Comparison of ENCODE assay signal across 34 cellular contexts in the genomic region with DNA sequence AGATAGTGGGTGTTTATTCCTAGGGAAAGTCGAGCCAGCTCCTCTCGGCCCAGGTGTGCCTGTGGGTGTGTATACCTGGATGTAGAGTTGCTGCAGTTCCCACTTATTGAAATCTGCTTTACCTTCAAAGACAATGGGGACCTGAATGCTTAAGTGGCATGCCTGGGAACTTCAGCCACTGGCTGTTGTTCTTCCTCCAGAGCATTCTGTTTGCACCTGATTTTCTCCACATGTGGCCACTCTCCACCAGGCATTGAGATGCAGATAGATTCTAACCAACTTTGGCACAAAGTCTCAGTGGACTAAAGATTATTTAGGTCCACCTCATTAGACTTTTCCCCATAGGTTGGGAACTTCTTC.
"Had no signal": no experiment of that assay in that cellular context is flagged by ENCODE, and none has a peak within 500 bp of the region (broad histone marks: within the 10 kb centered on the region; RNA-seq: fewer than 3 reads in every experiment).

No MANE protein-coding gene starts in this region.

- H2AFZ ChIP-seq: parathyroid adenoma had no signal

- H3K4me1 ChIP-seq: adrenal gland, body of pancreas, esophagus squamous epithelium, heart right ventricle, parathyroid adenoma, psoas muscle, suprapubic skin had no signal

- H3K9ac ChIP-seq: parathyroid adenoma had no signal

- H3K79me2 ChIP-seq: parathyroid adenoma had no signal

- H3K36me3 Mint-ChIP-seq: activated naive CD8-positive, alpha-beta T cell treated with anti-CD3 and anti-CD28 coated beads for 36 hours; immature natural killer cell; stimulated activated memory B cell treated with anti-CD40 and anti-IgM and Interleukin-4, amounts not matched to agents 10 μg/mL and 1 μg/mL and 100 μg/mL, for 72 hours had no signal

- FAIRE-seq: colon, endometrium, kidney had no signal

- H3K4me2 ChIP-seq: smooth muscle cell had no signal

- ATAC-seq: body of pancreas; heart right ventricle; left colon; psoas muscle; stimulated activated memory B cell treated with anti-CD40 and anti-IgM and Interleukin-4, amounts not matched to agents 10 μg/mL and 1 μg/mL and 100 μg/mL, for 72 hours had no signal

- H3K27ac Mint-ChIP-seq: activated naive CD4-positive, alpha-beta T cell treated with anti-CD3 and anti-CD28 coated beads for 36 hours; activated naive CD8-positive, alpha-beta T cell treated with anti-CD3 and anti-CD28 coated beads for 36 hours; activated T-helper 1 cell treated with anti-CD3 and anti-CD28 coated beads, Interleukin-12 subunit alpha, Interleukin-12 subunit beta, Interleukin-2, Interleukin-4 antibody, amounts not matched to agents 30 ng/mL and 10 ng/mL and 1 ng/mL, durations not matched to agents 14 hours and 24 hours and 36 hours; immature natural killer cell; nephron; stimulated activated memory B cell treated with anti-CD40 and anti-IgM and Interleukin-4, amounts not matched to agents 10 μg/mL and 1 μg/mL and 100 μg/mL, for 72 hours; T-helper 2 cell treated with Interferon-gamma antibody and Interleukin-4, amounts not matched to agents 5 μg/mL and 100 μg/mL, for 36 hours had no signal

- H3K4me1 Mint-ChIP-seq: activated naive CD8-positive, alpha-beta T cell treated with anti-CD3 and anti-CD28 coated beads for 36 hours; immature natural killer cell; nephron had no signal

- H3K27me3 ChIP-seq: adrenal gland, body of pancreas, esophagus squamous epithelium, heart right ventricle, suprapubic skin had no signal

- H3K27ac ChIP-seq: adrenal gland, body of pancreas, epithelial cell of prostate, esophagus squamous epithelium, heart right ventricle, parathyroid adenoma, psoas muscle, suprapubic skin, tibial artery had no signal

- H3K4me3 Mint-ChIP-seq: activated naive CD4-positive, alpha-beta T cell treated with anti-CD3 and anti-CD28 coated beads for 36 hours; activated naive CD8-positive, alpha-beta T cell treated with anti-CD3 and anti-CD28 coated beads for 36 hours; activated T-helper 1 cell treated with anti-CD3 and anti-CD28 coated beads, Interleukin-12 subunit alpha, Interleukin-12 subunit beta, Interleukin-2, Interleukin-4 antibody, amounts not matched to agents 30 ng/mL and 10 ng/mL and 1 ng/mL, durations not matched to agents 14 hours and 24 hours and 36 hours; immature natural killer cell; nephron; stimulated activated memory B cell treated with anti-CD40 and anti-IgM and Interleukin-4, amounts not matched to agents 10 μg/mL and 1 μg/mL and 100 μg/mL, for 72 hours; T-helper 2 cell treated with Interferon-gamma antibody and Interleukin-4, amounts not matched to agents 5 μg/mL and 100 μg/mL, for 36 hours had no signal

- DNase-seq: activated CD4-positive, alpha-beta T cell treated with anti-CD3 and anti-CD28 coated beads for 4 hours; activated CD4-positive, alpha-beta T cell treated with anti-CD3 and anti-CD28 coated beads, Interleukin-2, amount 50 U/mL, for 4 hours; activated CD8-positive, alpha-beta memory T cell treated with anti-CD3 and anti-CD28 coated beads for 24 hours; activated effector memory CD4-positive, alpha-beta T cell treated with anti-CD3 and anti-CD28 coated beads, Interleukin-2, amount 50 U/mL, for 16 hours; activated naive CD4-positive, alpha-beta T cell treated with anti-CD3 and anti-CD28 coated beads for 36 hours; activated naive CD8-positive, alpha-beta T cell treated with anti-CD3 and anti-CD28 coated beads for 36 hours; activated T-cell treated with anti-CD3 and anti-CD28 coated beads, Interleukin-2, amount 50 U/mL, for 1 hour; adrenal gland; aorta; body of pancreas; dermis blood vessel endothelial cell; effector CD4-positive, alpha-beta T cell; esophagus squamous epithelium; foreskin melanocyte; heart right ventricle; immature natural killer cell; kidney; left colon; mammary epithelial cell; psoas muscle; stimulated activated CD4-positive, alpha-beta T cell treated with anti-CD3 and anti-CD28 coated beads, Interleukin-1b, Interleukin-23, amount 100 ng/mL, for 48 hours; stimulated activated CD4-positive, alpha-beta T cell treated with anti-CD3 and anti-CD28 coated beads, Interleukin-4, amount 100 ng/mL, for 4 hours; stimulated activated CD8-positive, alpha-beta memory T cell treated with anti-CD3 and anti-CD28 coated beads, Interleukin-4, amount 100 ng/mL, for 48 hours; tibial artery had no signal

- H3K9me3 Mint-ChIP-seq: activated naive CD4-positive, alpha-beta T cell treated with anti-CD3 and anti-CD28 coated beads for 36 hours; activated naive CD8-positive, alpha-beta T cell treated with anti-CD3 and anti-CD28 coated beads for 36 hours; activated T-helper 1 cell treated with anti-CD3 and anti-CD28 coated beads, Interleukin-12 subunit alpha, Interleukin-12 subunit beta, Interleukin-2, Interleukin-4 antibody, amounts not matched to agents 30 ng/mL and 10 ng/mL and 1 ng/mL, durations not matched to agents 14 hours and 24 hours and 36 hours; nephron; stimulated activated memory B cell treated with anti-CD40 and anti-IgM and Interleukin-4, amounts not matched to agents 10 μg/mL and 1 μg/mL and 100 μg/mL, for 72 hours; T-helper 2 cell treated with Interferon-gamma antibody and Interleukin-4, amounts not matched to agents 5 μg/mL and 100 μg/mL, for 36 hours had no signal

- H3K4me3 ChIP-seq: adrenal gland, body of pancreas, esophagus squamous epithelium, heart right ventricle, psoas muscle, smooth muscle cell, suprapubic skin, tibial artery had no signal

- H3K36me3 ChIP-seq: adrenal gland, esophagus squamous epithelium, heart right ventricle, suprapubic skin, tibial artery had no signal

- H3K9me3 ChIP-seq: adrenal gland, body of pancreas, esophagus squamous epithelium, heart right ventricle, psoas muscle, suprapubic skin, tibial artery had no signal
